ENCODE assay signal across 1 cellular context in genomic region chr11:120900642-120901041, GRCh38.
TF ChIP-seq lines count a peak whose summit lies in the region.

No MANE protein-coding gene starts in this region.

TF ChIP-seq in A549, 52 proteins besides CTCF, POLR2A, EP300 and RAD21 (continued from another document):
- TF ChIP-seq, protein P1, sequence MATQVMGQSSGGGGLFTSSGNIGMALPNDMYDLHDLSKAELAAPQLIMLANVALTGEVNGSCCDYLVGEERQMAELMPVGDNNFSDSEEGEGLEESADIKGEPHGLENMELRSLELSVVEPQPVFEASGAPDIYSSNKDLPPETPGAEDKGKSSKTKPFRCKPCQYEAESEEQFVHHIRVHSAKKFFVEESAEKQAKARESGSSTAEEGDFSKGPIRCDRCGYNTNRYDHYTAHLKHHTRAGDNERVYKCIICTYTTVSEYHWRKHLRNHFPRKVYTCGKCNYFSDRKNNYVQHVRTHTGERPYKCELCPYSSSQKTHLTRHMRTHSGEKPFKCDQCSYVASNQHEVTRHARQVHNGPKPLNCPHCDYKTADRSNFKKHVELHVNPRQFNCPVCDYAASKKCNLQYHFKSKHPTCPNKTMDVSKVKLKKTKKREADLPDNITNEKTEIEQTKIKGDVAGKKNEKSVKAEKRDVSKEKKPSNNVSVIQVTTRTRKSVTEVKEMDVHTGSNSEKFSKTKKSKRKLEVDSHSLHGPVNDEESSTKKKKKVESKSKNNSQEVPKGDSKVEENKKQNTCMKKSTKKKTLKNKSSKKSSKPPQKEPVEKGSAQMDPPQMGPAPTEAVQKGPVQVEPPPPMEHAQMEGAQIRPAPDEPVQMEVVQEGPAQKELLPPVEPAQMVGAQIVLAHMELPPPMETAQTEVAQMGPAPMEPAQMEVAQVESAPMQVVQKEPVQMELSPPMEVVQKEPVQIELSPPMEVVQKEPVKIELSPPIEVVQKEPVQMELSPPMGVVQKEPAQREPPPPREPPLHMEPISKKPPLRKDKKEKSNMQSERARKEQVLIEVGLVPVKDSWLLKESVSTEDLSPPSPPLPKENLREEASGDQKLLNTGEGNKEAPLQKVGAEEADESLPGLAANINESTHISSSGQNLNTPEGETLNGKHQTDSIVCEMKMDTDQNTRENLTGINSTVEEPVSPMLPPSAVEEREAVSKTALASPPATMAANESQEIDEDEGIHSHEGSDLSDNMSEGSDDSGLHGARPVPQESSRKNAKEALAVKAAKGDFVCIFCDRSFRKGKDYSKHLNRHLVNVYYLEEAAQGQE (IDR thresholded peaks at IDR 0.05), result peak; percentile 41; the same call in 1 of the 2 replicates
- TF ChIP-seq JUNB (IDR thresholded peaks at IDR 0.05), result no peak
TF ChIP-seq in A549: peak in this region for 1.
